Comparison of ENCODE assay signal across 26 cellular contexts in the genomic region with DNA sequence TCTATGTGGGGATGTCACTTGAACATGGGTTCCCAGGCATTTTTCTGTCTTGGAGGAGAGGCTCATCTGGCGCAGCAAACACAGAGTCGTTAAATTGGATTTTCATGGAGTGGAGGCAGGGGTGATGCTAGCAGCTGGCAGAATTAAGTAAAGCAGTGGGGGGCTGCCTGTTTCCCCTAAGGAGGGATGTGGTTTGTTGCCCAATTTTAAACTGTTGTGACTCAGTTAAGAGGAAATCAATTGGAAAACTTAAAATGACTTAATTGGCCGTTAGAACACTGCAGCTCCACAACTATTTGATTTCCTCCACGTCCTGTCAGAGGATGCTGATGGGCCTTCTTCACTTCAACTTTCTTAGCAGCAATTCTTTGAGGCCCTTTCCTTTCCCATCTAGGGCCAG.
"Had no signal": no experiment of that assay in that cellular context is flagged by ENCODE, and none has a peak within 500 bp of the region (broad histone marks: within the 10 kb centered on the region; RNA-seq: fewer than 3 reads in every experiment).

No MANE protein-coding gene starts in this region.

- H3K4me1 ChIP-seq: body of pancreas, gastroesophageal sphincter, right lobe of liver, thyroid gland, upper lobe of right lung had no signal

- H3K36me3 ChIP-seq: cardiac muscle cell, gastroesophageal sphincter, right lobe of liver, thyroid gland, upper lobe of right lung, WERI-Rb-1 had no signal

- H3K4me2 ChIP-seq: smooth muscle cell had no signal

- H3K9me3 ChIP-seq: right lobe of liver, thyroid gland, upper lobe of right lung had no signal

- H3K27ac ChIP-seq: body of pancreas, cardiac muscle cell, epithelial cell of prostate, gastroesophageal sphincter, right lobe of liver, thyroid gland, upper lobe of right lung, WERI-Rb-1 had no signal

- DNase-seq: activated CD4-positive, alpha-beta T cell treated with anti-CD3 and anti-CD28 coated beads, Interleukin-2, amount 10 ng/mL, durations not matched to agents 7 days and 5 days; activated CD4-positive, CD25-positive, alpha-beta regulatory T cell treated with anti-CD3 and anti-CD28 coated beads, Interleukin-2, amount 50 U/mL, for 72 hours; activated CD8-positive, alpha-beta memory T cell treated with anti-CD3 and anti-CD28 coated beads, Interleukin-2, amount 10 ng/mL, durations not matched to agents 7 days and 5 days; activated CD8-positive, alpha-beta T cell treated with anti-CD3 and anti-CD28 coated beads for 36 hours; activated gamma-delta T cell; activated naive CD4-positive, alpha-beta T cell treated with anti-CD3 and anti-CD28 coated beads, Interleukin-2, amount 50 U/mL, for 16 hours; activated naive CD8-positive, alpha-beta T cell treated with anti-CD3 and anti-CD28 coated beads, Interleukin-2, amount 50 U/mL, for 24 hours; activated T-cell treated with anti-CD3 and anti-CD28 coated beads for 4 hours; body of pancreas; head of caudate nucleus; hypothalamus; left ventricle myocardium superior; mammary epithelial cell; midbrain; nucleus accumbens; right lobe of liver; stimulated activated CD4-positive, alpha-beta T cell treated with anti-CD3 and anti-CD28 coated beads, Interleukin-15, amount 100 ng/mL, for 24 hours; substantia nigra; thyroid gland; upper lobe of right lung; WERI-Rb-1 had no signal

- H3K4me3 ChIP-seq: body of pancreas, cardiac muscle cell, gastroesophageal sphincter, right lobe of liver, smooth muscle cell, thyroid gland, upper lobe of right lung had no signal

- ATAC-seq: activated CD8-positive, alpha-beta memory T cell treated with anti-CD3 and anti-CD28 coated beads, Interleukin-2, amount 10 ng/mL, durations not matched to agents 7 days and 5 days; activated CD8-positive, alpha-beta T cell treated with anti-CD3 and anti-CD28 coated beads for 36 hours; activated naive CD8-positive, alpha-beta T cell treated with anti-CD3 and anti-CD28 coated beads, Interleukin-2, amount 50 U/mL, for 24 hours; body of pancreas; gastroesophageal sphincter; left ventricle myocardium superior; natural killer cell treated with Interleukin-12 subunit alpha and Interleukin-12 subunit beta and Interleukin-15 and Interleukin-18, amount 100 ng/mL, for 72 hours; right lobe of liver; upper lobe of right lung had no signal

- H3K27me3 ChIP-seq: body of pancreas, cardiac muscle cell, right lobe of liver, thyroid gland, upper lobe of right lung had no signal
